Comparison of ENCODE assay signal across 9 cellular contexts in genomic region chr10:97185326-97186058, GRCh38. TPM values are rescaled to one million over a fixed set of nuclear protein-coding genes. Genes with fewer than 3 reads are reported as not detected.
DNase-seq lines count a peak whose midpoint lies in the region; ATAC-seq and TF ChIP-seq lines count a peak whose summit lies in the region.
"Had no signal": no experiment of that assay in that cellular context is flagged by ENCODE, and none has a peak within 500 bp of the region (broad histone marks: within the 10 kb centered on the region; RNA-seq: fewer than 3 reads in every experiment).

TSS of gene SLIT1 (minus strand) at chr10:97185959. CDS start at chr10:97185674, 285 bp downstream.

- H3K79me2 ChIP-seq in hepatocyte: no peaks in the 10 kb centered on the region

- H4K20me1 ChIP-seq in hepatocyte (ENCODE audit: insufficient read depth, poor library complexity, severe bottlenecking): no peaks in the 10 kb centered on the region

- H3K4me1 ChIP-seq in RWPE2 (ENCODE audit: insufficient read depth, poor library complexity, severe bottlenecking) (no peaks in the 10 kb centered on the region), hepatocyte (ENCODE audit: insufficient read depth) (peaks cover 12% of the 10 kb centered on the region)

- H3K4me2 ChIP-seq in hepatocyte: peak within 1 kb of the TSS; percentile 91

- peak; percentile 31 for DNase-seq in NCI-H1694 treated with DMSO at 0.1 percent for 48 hours (lab: John Stamatoyannopoulos, UW)
- no peak for DNase-seq in NCI-H1694 (lab: John Stamatoyannopoulos, UW)
- DNase-seq in RWPE2 (ENCODE audit: low spot score): no peak
- DNase-seq in hepatocyte (ENCODE audit: low spot score): peak; percentile 42
- peak; percentile 12 for DNase-seq in stimulated activated naive CD8-positive, alpha-beta T cell treated with anti-CD3 and anti-CD28 coated beads, Interleukin-15, Interleukin-2, amounts not matched to agents 100 U/mL and 50 U/mL, for 24 hours
- no peak for DNase-seq in putamen (ENCODE audit: low spot score)
- DNase-seq: GOT3 had no signal

- H3K27me3 ChIP-seq in RWPE2 (ENCODE audit: insufficient read depth, poor library complexity, severe bottlenecking) (peaks cover 44% of the 10 kb centered on the region), hepatocyte (peaks cover 60% of the 10 kb centered on the region)

- 1% methylated on average over 60 of the region's 74 CpGs for WGBS in hepatocyte (ENCODE audit: low lambda C conversion rate, missing lambda C conversion rate)

- ATAC-seq in RWPE2 (ENCODE audit: low read depth): peak; percentile 34
- ATAC-seq in stimulated activated naive CD8-positive, alpha-beta T cell treated with anti-CD3 and anti-CD28 coated beads, Interleukin-15, Interleukin-2, amounts not matched to agents 100 U/mL and 50 U/mL, for 24 hours: no peak
- no peak for ATAC-seq in GM21529 (IDR thresholded peaks at IDR 0.05; ENCODE audit: unreplicated experiment)
- ATAC-seq in HG03280 (IDR thresholded peaks at IDR 0.05; ENCODE audit: unreplicated experiment): no peak

- H3K36me3 ChIP-seq in RWPE2 (ENCODE audit: low read depth) (no peaks in the 10 kb centered on the region), hepatocyte (replicated peaks; ENCODE audit: insufficient read depth, low read depth) (no peaks in the 10 kb centered on the region)

- H3K9me3 ChIP-seq in RWPE2 (ENCODE audit: severe bottlenecking) (no peaks in the 10 kb centered on the region), hepatocyte (ENCODE audit: low read depth) (no peaks in the 10 kb centered on the region)

- no peak within 1 kb of the TSS for H2AFZ ChIP-seq in hepatocyte

- H3K4me3 ChIP-seq in RWPE2 (ENCODE audit: severe bottlenecking): peak within 1 kb of the TSS; percentile 6
- H3K4me3 ChIP-seq in hepatocyte: peak within 1 kb of the TSS; percentile 18

- H3K9me2 ChIP-seq in hepatocyte (replicated peaks; ENCODE audit: insufficient read depth): no peaks in the 10 kb centered on the region

- H3K27ac ChIP-seq in RWPE2 (ENCODE audit: poor library complexity, severe bottlenecking): no peak within 1 kb of the TSS
- H3K27ac ChIP-seq in hepatocyte: no peak within 1 kb of the TSS

- TF ChIP-seq CTCF in RWPE2 (IDR thresholded peaks at IDR 0.05; ENCODE audit: poor library complexity, severe bottlenecking): no peak
- peak; percentile 5 for TF ChIP-seq CTCF in hepatocyte (IDR thresholded peaks at IDR 0.05; ENCODE audit: poor library complexity)

RNA-seq across cellular contexts. Expression of gene SLIT1, which starts in this region (rescaled TPM):
- total RNA-seq in hepatocyte: 0.12 and 0.47 TPM in 2 replicates
- 0.65 TPM in 1 of 2 replicates, not detected in the other for polyA plus RNA-seq in hepatocyte

Comparison
In these comparisons a context has a peak if more than half of its experiments do, and no peak if none do; other contexts are left out.
1. DNase-seq: peak in NCI-H1694 treated with DMSO at 0.1 percent for 48 hours (single experiment) and stimulated activated naive CD8-positive, alpha-beta T cell treated with anti-CD3 and anti-CD28 coated beads, Interleukin-15, Interleukin-2, amounts not matched to agents 100 U/mL and 50 U/mL, for 24 hours (single experiment); none in NCI-H1694 (single experiment), RWPE2 (single experiment) and putamen (single experiment).
2. Peak in DNase-seq, H3K4me3 ChIP-seq and H3K4me2 ChIP-seq in hepatocyte; RNA of the gene not detected or under 1 TPM.